In the genomic region with DNA sequence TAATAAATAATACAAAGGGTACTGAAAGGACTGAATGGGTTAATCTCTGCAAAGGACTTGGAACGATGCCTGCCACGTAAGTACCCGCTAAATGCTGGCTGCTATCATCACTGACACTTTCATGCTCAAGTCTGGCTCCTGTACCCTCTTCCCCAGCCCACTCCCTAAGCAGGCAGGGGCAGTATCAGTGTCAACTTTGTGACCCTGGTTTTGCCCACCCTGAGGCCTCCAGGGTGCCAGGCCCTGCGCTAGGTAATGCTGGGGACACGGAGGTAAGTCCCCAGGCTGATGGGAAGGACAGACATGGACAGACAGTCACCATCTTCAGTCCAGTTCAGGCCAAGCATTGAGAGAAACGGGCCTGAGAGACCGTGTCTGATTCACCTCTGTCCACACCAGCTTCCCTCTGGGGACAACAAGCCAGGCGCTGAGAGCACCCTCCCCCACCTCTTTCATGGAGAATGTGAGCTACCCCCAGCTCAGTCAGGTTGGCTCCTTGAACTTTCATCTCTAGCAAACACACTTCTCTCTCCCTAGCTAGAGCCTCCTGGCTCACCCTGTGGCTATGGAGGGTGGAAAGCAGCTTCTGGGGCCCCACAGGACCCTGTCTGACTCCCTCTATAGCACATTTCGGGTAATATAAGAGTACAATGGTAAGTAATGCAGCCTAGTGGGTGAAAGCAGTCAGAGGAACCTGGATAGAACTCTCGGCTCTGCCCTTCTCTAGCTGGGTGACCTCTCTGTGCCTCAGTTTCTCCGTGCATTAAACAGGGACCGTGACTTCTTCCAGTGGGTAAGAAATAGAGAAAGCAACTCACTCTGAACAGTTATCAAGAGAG, we compare ENCODE assay signal across 8 cellular contexts. TPM values are rescaled to one million over a fixed set of nuclear protein-coding genes. Genes with fewer than 3 reads are reported as not detected.
DNase-seq lines count a peak whose midpoint lies in the region; ATAC-seq and TF ChIP-seq lines count a peak whose summit lies in the region.

No MANE protein-coding gene starts in this region.

- no CpG with 5 or more reads among the region's 12 CpGs for WGBS in iPS DF 6.9 (ENCODE audit: insufficient coverage, insufficient read length)

- ATAC-seq in gastrocnemius medialis (peak; percentile 22 to 28), HG03139 (IDR thresholded peaks at IDR 0.05; ENCODE audit: unreplicated experiment) (no peak), HG03108 (IDR thresholded peaks at IDR 0.05; ENCODE audit: unreplicated experiment) (no peak)

- peak; percentile 50 for DNase-seq in Daoy (ENCODE audit: low read depth)
- DNase-seq in LoVo (ENCODE audit: low spot score) = peak; percentile 22
- no peak for DNase-seq in iPS DF 6.9 (ENCODE audit: low read depth, low spot score)
- peak; percentile 32 to 57 for DNase-seq in gastrocnemius medialis
- DNase-seq in NCI-H2029 (lab: John Stamatoyannopoulos, UW) = no peak

- no peak for TF ChIP-seq CTCF in gastrocnemius medialis (IDR thresholded peaks at IDR 0.05 in 4 of 5, conservative IDR thresholded peaks at IDR 0.05 in 1 of 5)

- TF ChIP-seq POLR2A in gastrocnemius medialis (IDR thresholded peaks at IDR 0.05) = no peak

- H3K4me3 ChIP-seq in iPS DF 6.9 (ENCODE audit: low read length) (peak overlapping the region; percentile 67; the same call in 1 of the 2 replicates), gastrocnemius medialis (peak overlapping the region; percentile 76 to 95 (median 90))

- intact Hi-C loops in gastrocnemius medialis (cut with DNase I; ENCODE audit: low total_unique reads) = loop anchor here (2.0 to 10.0 kb wide), 8 partner anchors 258 to 1598 kb away; a partner anchor contains a TSS

- H3K4me1 ChIP-seq in iPS DF 6.9 (ENCODE audit: control insufficient read depth, insufficient read depth, low read length) (peaks cover 6% of the 10 kb centered on the region), gastrocnemius medialis (peaks cover 13 to 19% of the 10 kb centered on the region in 2 donors)

- H3K27me3 ChIP-seq in iPS DF 6.9 (ENCODE audit: control insufficient read depth, insufficient read depth, low read length) (no peaks in the 10 kb centered on the region), gastrocnemius medialis (no peaks in the 10 kb centered on the region)

- peak overlapping the region; percentile 95 for H3K27ac ChIP-seq in angular gyrus (ENCODE audit: low read depth, low read length)
- H3K27ac ChIP-seq in iPS DF 6.9 (ENCODE audit: low read length) = no peak overlapping the region
- peak overlapping the region; percentile 91 to 98 (median 94) for H3K27ac ChIP-seq in gastrocnemius medialis

- H3K9me3 ChIP-seq in iPS DF 6.9 (ENCODE audit: control insufficient read depth, insufficient read depth, low read length) (no peaks in the 10 kb centered on the region), gastrocnemius medialis (no peaks in the 10 kb centered on the region)

- H3K36me3 ChIP-seq in iPS DF 6.9 (ENCODE audit: control insufficient read depth, insufficient read depth, low read length) (no peaks in the 10 kb centered on the region), gastrocnemius medialis (no peaks in the 10 kb centered on the region)

- in situ Hi-C loops in gastrocnemius medialis (cut with MboI; ENCODE audit: low sequenced_read_pairs in 4 of 4) = no loop called here

RNA-seq across cellular contexts. Expression of a gene that starts 0.8 kb away (rescaled TPM):
- total RNA-seq in Daoy (2014; rRNA removed; shearing (Covaris generic)) = 155 and 193 TPM in 2 replicates
- total RNA-seq in gastrocnemius medialis = 100 to 1,000 TPM; 118 to 164 (median 141) TPM

RNA-seq across cellular contexts. Expression of a gene that starts 3.4 kb away (rescaled TPM):
- not detected in 2 replicates for total RNA-seq in Daoy (2014; rRNA removed; shearing (Covaris generic))
- total RNA-seq in gastrocnemius medialis = not detected

RNA-seq across cellular contexts. Expression of a gene that starts 7.0 kb away (rescaled TPM):
- not detected in 2 replicates for total RNA-seq in Daoy (2014; rRNA removed; shearing (Covaris generic))
- total RNA-seq in gastrocnemius medialis = 1 to 10 TPM in 1 of 4 donors, under 1 TPM in 1, not detected in 2; 0.73 to 1.2 TPM

RNA-seq across cellular contexts. Expression of a gene that starts 22.3 kb away (rescaled TPM):
- not detected in 2 replicates for total RNA-seq in Daoy (2014; rRNA removed; shearing (Covaris generic))
- total RNA-seq in gastrocnemius medialis = not detected

RNA-seq across cellular contexts. Expression of a gene that starts 23.5 kb away (rescaled TPM):
- 0.74 and 1.1 TPM in 2 replicates for total RNA-seq in Daoy (2014; rRNA removed; shearing (Covaris generic))
- total RNA-seq in gastrocnemius medialis = under 1 TPM; 0.20 to 0.75 (median 0.34) TPM

Comparison
In these comparisons a context has a peak if more than half of its experiments do, and no peak if none do; other contexts are left out.
1. DNase-seq: peak in Daoy (single experiment), LoVo (single experiment) and gastrocnemius medialis (2 of 2); none in iPS DF 6.9 (single experiment) and NCI-H2029 (single experiment).
2. ATAC-seq: peak in gastrocnemius medialis (2 of 2); none in HG03139 (single experiment) and HG03108 (single experiment).